8 cellular contexts compared by ENCODE assay signal in the genomic region with DNA sequence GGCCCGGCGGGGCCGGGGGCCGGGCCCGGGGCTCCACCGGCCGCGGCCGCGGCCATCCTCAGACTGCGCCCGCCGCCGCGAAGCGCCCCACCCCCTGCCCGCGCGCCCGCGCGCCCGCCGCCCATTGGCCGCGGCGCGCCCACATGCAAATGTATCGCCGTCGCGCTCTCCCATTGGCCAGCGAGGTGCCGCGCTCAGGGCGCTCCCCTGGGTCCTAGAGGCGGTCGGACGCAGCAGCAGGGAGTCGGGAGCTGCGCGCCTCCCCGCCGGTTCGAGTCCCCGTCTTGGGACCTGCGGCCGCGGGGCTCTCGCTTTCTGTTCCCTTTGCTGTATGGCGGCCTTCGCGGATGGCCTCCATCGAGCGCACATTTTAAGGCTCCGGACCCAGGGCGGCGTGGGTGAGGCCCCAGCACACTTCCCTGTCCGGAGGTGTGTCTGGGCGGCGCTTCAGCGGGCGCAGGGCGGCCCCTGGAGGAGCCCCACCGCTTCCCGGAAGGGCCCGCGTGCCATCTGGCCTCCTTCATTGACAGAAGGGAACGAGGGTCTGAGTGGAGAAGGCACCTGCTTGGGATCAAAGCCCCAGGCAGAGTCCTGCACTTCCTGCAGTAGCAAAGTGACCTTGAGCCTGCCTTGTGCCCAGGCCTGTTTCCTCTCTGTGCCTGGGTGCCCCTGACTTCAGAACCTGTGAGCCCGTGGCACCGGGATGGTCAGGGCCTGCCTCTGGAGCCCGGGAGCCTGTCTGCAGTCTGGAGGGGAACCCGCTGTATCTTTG. TPM values are rescaled to one million over a fixed set of nuclear protein-coding genes. Genes with fewer than 3 reads are reported as not detected.
DNase-seq lines count a peak whose midpoint lies in the region; ATAC-seq and TF ChIP-seq lines count a peak whose summit lies in the region.

A gene with protein sequence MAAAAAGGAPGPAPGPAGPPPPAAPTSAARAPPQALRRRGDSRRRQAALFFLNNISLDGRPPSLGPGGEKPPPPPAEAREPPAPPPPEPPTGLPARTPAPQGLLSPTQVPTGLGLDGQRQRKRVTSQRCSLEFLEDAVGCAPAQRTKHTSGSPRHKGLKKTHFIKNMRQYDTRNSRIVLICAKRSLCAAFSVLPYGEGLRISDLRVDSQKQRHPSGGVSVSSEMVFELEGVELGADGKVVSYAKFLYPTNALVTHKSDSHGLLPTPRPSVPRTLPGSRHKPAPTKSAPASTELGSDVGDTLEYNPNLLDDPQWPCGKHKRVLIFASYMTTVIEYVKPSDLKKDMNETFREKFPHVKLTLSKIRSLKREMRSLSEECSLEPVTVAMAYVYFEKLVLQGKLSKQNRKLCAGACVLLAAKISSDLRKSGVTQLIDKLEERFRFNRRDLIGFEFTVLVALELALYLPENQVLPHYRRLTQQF (minus strand): TSS at position 65 of the 772 bp plus-strand sequence. CDS start 9 bp downstream, at position 56.

- H3K27ac Mint-ChIP-seq in activated naive CD4-positive, alpha-beta T cell treated with anti-CD3 and anti-CD28 coated beads, Interleukin-2, amount 50 U/mL, for 24 hours: peak within 1 kb of the TSS; percentile 74

- H3K27ac ChIP-seq in osteoblast (ENCODE audit: low read depth, low read length) (no peak within 1 kb of the TSS), thoracic aorta (peak within 1 kb of the TSS in 1 of 2 donors; percentile 37)

- H3K4me1 Mint-ChIP-seq in activated naive CD4-positive, alpha-beta T cell treated with anti-CD3 and anti-CD28 coated beads, Interleukin-2, amount 50 U/mL, for 24 hours: peaks cover 25% of the 10 kb centered on the region

- peak within 1 kb of the TSS; percentile 83 for H3K4me3 Mint-ChIP-seq in activated naive CD4-positive, alpha-beta T cell treated with anti-CD3 and anti-CD28 coated beads, Interleukin-2, amount 50 U/mL, for 24 hours

- H2AFZ ChIP-seq in osteoblast (ENCODE audit: low read length): peak within 1 kb of the TSS; percentile 69

- peak within 1 kb of the TSS; percentile 87 for H3K4me2 ChIP-seq in osteoblast (ENCODE audit: insufficient read depth, low read length)

- H3K36me3 ChIP-seq in osteoblast (ENCODE audit: insufficient read depth, low read length) (no peaks in the 10 kb centered on the region), thoracic aorta (no peaks in the 10 kb centered on the region)

- no peaks in the 10 kb centered on the region for H3K9me3 Mint-ChIP-seq in activated naive CD4-positive, alpha-beta T cell treated with anti-CD3 and anti-CD28 coated beads, Interleukin-2, amount 50 U/mL, for 24 hours

- peak within 1 kb of the TSS; percentile 76 for H3K4me3 ChIP-seq in osteoblast (ENCODE audit: insufficient read depth, low read length)
- H3K4me3 ChIP-seq in thoracic aorta: peak within 1 kb of the TSS; percentile 83

- peak; percentile 80 for ATAC-seq in HG02588 (IDR thresholded peaks at IDR 0.05; ENCODE audit: unreplicated experiment)
- peak; percentile 90 for ATAC-seq in SK-N-SH treated with all-trans-retinoic acid at 6 μM for 48 hours
- peak; percentile 80 for ATAC-seq in thoracic aorta (ENCODE audit: insufficient number of reproducible peaks, low FRiP score, low read depth)

- H3K27me3 Mint-ChIP-seq in activated naive CD4-positive, alpha-beta T cell treated with anti-CD3 and anti-CD28 coated beads, Interleukin-2, amount 50 U/mL, for 24 hours: no peaks in the 10 kb centered on the region

- DNase-seq in NCI-H1048 (lab: John Stamatoyannopoulos, UW): peak; percentile 82
- DNase-seq in glomerular visceral epithelial cell (ENCODE audit: extremely low spot score): peak; percentile 95
- DNase-seq in osteoblast (ENCODE audit: insufficient read length, low spot score, missing footprints): peak; percentile 100
- peak; percentile 76 for DNase-seq in thoracic aorta (ENCODE audit: low spot score)

- H3K79me2 ChIP-seq in osteoblast (ENCODE audit: insufficient read depth, low read length): peaks cover 18% of the 10 kb centered on the region

- peaks cover 2% of the 10 kb centered on the region for H4K20me1 ChIP-seq in osteoblast (ENCODE audit: insufficient read depth, low read length)

- H3K27me3 ChIP-seq in osteoblast (ENCODE audit: insufficient read depth, low read length): no peaks in the 10 kb centered on the region
- no peaks in the 10 kb centered on the region for H3K27me3 ChIP-seq in thoracic aorta (replicated peaks; ENCODE audit: insufficient read depth)

- TF ChIP-seq POLR2A in GM10847 (IDR thresholded peaks at IDR 0.05; ENCODE audit: extremely low read depth, insufficient read length): peak; percentile 28

- no peak for TF ChIP-seq CTCF in osteoblast (IDR thresholded peaks at IDR 0.05; ENCODE audit: extremely low read depth, low read depth, low read length)
- peak; percentile 47 for TF ChIP-seq CTCF in thoracic aorta (IDR thresholded peaks at IDR 0.05)

- peaks cover 3% of the 10 kb centered on the region for H3K4me1 ChIP-seq in osteoblast (ENCODE audit: insufficient read depth, low read length)
- peaks cover 12 to 23% of the 10 kb centered on the region in 2 donors for H3K4me1 ChIP-seq in thoracic aorta (ENCODE audit: control insufficient read depth in 1 of 2, low read depth in 2 of 2)

- H3K9me3 ChIP-seq in osteoblast (ENCODE audit: low read depth, low read length) (no peaks in the 10 kb centered on the region), thoracic aorta (no peaks in the 10 kb centered on the region)

- no peaks in the 10 kb centered on the region for H3K36me3 Mint-ChIP-seq in activated naive CD4-positive, alpha-beta T cell treated with anti-CD3 and anti-CD28 coated beads, Interleukin-2, amount 50 U/mL, for 24 hours

TF ChIP-seq in SK-N-SH treated with all-trans-retinoic acid at 6 μM for 48 hours, 23 proteins besides CTCF, POLR2A, EP300 and RAD21:
- TF ChIP-seq, protein P1, sequence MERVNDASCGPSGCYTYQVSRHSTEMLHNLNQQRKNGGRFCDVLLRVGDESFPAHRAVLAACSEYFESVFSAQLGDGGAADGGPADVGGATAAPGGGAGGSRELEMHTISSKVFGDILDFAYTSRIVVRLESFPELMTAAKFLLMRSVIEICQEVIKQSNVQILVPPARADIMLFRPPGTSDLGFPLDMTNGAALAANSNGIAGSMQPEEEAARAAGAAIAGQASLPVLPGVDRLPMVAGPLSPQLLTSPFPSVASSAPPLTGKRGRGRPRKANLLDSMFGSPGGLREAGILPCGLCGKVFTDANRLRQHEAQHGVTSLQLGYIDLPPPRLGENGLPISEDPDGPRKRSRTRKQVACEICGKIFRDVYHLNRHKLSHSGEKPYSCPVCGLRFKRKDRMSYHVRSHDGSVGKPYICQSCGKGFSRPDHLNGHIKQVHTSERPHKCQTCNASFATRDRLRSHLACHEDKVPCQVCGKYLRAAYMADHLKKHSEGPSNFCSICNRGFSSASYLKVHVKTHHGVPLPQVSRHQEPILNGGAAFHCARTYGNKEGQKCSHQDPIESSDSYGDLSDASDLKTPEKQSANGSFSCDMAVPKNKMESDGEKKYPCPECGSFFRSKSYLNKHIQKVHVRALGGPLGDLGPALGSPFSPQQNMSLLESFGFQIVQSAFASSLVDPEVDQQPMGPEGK (CRISPR knock-in tag; IDR thresholded peaks at IDR 0.05; ENCODE audit: borderline replicate concordance): no peak
- TF ChIP-seq, protein P2, sequence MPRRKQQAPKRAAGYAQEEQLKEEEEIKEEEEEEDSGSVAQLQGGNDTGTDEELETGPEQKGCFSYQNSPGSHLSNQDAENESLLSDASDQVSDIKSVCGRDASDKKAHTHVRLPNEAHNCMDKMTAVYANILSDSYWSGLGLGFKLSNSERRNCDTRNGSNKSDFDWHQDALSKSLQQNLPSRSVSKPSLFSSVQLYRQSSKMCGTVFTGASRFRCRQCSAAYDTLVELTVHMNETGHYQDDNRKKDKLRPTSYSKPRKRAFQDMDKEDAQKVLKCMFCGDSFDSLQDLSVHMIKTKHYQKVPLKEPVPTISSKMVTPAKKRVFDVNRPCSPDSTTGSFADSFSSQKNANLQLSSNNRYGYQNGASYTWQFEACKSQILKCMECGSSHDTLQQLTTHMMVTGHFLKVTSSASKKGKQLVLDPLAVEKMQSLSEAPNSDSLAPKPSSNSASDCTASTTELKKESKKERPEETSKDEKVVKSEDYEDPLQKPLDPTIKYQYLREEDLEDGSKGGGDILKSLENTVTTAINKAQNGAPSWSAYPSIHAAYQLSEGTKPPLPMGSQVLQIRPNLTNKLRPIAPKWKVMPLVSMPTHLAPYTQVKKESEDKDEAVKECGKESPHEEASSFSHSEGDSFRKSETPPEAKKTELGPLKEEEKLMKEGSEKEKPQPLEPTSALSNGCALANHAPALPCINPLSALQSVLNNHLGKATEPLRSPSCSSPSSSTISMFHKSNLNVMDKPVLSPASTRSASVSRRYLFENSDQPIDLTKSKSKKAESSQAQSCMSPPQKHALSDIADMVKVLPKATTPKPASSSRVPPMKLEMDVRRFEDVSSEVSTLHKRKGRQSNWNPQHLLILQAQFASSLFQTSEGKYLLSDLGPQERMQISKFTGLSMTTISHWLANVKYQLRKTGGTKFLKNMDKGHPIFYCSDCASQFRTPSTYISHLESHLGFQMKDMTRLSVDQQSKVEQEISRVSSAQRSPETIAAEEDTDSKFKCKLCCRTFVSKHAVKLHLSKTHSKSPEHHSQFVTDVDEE (CRISPR knock-in tag; IDR thresholded peaks at IDR 0.05): peak; percentile 46; the same call in 1 of the 2 replicates
- peak; percentile 62; the same call in 1 of the 2 replicates for TF ChIP-seq ZFP3 (CRISPR knock-in tag; IDR thresholded peaks at IDR 0.05)

RNA-seq across cellular contexts. Expression of the gene that starts here (rescaled TPM):
- 1.8 TPM in 2 replicates for total RNA-seq in osteoblast
- total RNA-seq in thoracic aorta: 1 to 10 TPM; 2.1 to 9.2 TPM
